ENCODE assay signal across 10 cellular contexts in the genomic region with DNA sequence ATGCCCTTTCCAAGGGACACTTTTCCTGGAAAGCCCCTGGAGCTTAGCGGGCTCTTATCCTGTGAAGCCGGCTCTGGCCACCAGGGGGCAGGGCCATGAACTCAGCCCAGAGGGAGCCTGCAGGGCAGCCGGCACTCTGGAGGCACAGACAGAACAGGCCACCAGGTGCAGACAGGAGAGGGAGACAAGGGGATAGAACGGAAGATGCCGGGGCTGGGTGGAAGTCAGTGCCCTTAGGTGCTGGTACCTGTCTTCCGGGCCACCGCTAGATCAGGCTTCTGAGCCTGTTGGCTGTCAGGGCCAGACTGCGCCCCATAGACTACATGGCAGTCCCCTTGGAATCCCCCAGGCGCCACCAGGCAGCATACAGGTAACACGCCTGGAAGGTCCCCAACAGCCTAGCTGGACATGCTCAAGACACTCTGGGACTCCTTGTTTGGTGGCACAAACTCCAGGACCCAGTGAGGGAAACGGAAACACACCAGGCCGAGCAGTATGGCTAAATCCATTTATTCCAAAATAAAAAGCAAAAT. TPM values are rescaled to one million over a fixed set of nuclear protein-coding genes. Genes with fewer than 3 reads are reported as not detected.
A peak's percentile ranks its signal among the peaks of the same experiment; 100 is the strongest.
DNase-seq lines count a peak whose midpoint lies in the region; ATAC-seq and TF ChIP-seq lines count a peak whose summit lies in the region.
"Not testable (repeated sequence)": the region's sequence is repeated elsewhere in the genome, so short reads cannot be mapped to it uniquely, and the experiment has no call there.
"Had no signal": no experiment of that assay in that cellular context is flagged by ENCODE, and none has a peak within 500 bp of the region (broad histone marks: within the 10 kb centered on the region; RNA-seq: fewer than 3 reads in every experiment).

No MANE protein-coding gene starts in this region.

- H2AFZ ChIP-seq in PC-3 (ENCODE audit: low read length); neural progenitor cell (replicated peaks): not testable (repeated sequence)

- not testable (repeated sequence) for H3K27me3 ChIP-seq in PC-3 (ENCODE audit: low read length); endodermal cell (ENCODE audit: control insufficient read depth, insufficient read depth, low read length, poor library complexity, severe bottlenecking); right lobe of liver; neural progenitor cell

- not testable (repeated sequence) for H3K9me2 ChIP-seq in PC-3 (replicated peaks; ENCODE audit: low read length)

- DNase-seq in PC-3; activated CD4-positive, alpha-beta T cell treated with anti-CD3 and anti-CD28 coated beads for 36 hours; activated naive CD8-positive, alpha-beta T cell treated with anti-CD3 and anti-CD28 coated beads, Interleukin-2, amount 10 ng/mL, durations not matched to agents 7 days and 5 days; endodermal cell; right lobe of liver; neural progenitor cell (ENCODE audit: low spot score): not testable (repeated sequence)
- DNase-seq in stimulated activated naive CD8-positive, alpha-beta T cell treated with anti-CD3 and anti-CD28 coated beads, Interleukin-15, amount 100 ng/mL, for 72 hours, result peak in 1 of 2 donors; percentile 5

- not testable (repeated sequence) for TF ChIP-seq POLR2A in right lobe of liver (IDR thresholded peaks at IDR 0.05)

- not testable (repeated sequence) for H3K27me3 Mint-ChIP-seq in activated CD4-positive, alpha-beta T cell treated with anti-CD3 and anti-CD28 coated beads for 36 hours; activated naive CD8-positive, alpha-beta T cell treated with anti-CD3 and anti-CD28 coated beads, Interleukin-2, amount 10 ng/mL, durations not matched to agents 7 days and 5 days; endodermal cell (ENCODE audit: insufficient read depth); neural progenitor cell (ENCODE audit: insufficient read depth, low read depth); stimulated activated naive CD8-positive, alpha-beta T cell treated with anti-CD3 and anti-CD28 coated beads, Interleukin-15, amount 100 ng/mL, for 72 hours

- TF ChIP-seq CTCF in PC-3 (conservative IDR thresholded peaks at IDR 0.05; ENCODE audit: low read depth, low read length), result not testable (repeated sequence)
- TF ChIP-seq CTCF in endodermal cell (conservative IDR thresholded peaks at IDR 0.05) (peak; percentile 44), right lobe of liver (IDR thresholded peaks at IDR 0.05) (peak in 1 of 4 donors; percentile 8), neural progenitor cell (IDR thresholded peaks at IDR 0.05) (peak; percentile 17)

- H3K9me3 Mint-ChIP-seq in activated CD4-positive, alpha-beta T cell treated with anti-CD3 and anti-CD28 coated beads for 36 hours (ENCODE audit: low read depth); activated naive CD8-positive, alpha-beta T cell treated with anti-CD3 and anti-CD28 coated beads, Interleukin-2, amount 10 ng/mL, durations not matched to agents 7 days and 5 days; endodermal cell; neural progenitor cell; stimulated activated naive CD8-positive, alpha-beta T cell treated with anti-CD3 and anti-CD28 coated beads, Interleukin-15, amount 100 ng/mL, for 72 hours: not testable (repeated sequence)

- POLR2A ChIA-PET in PC-3 (lab: Charles Lee; ENCODE audit: unreplicated experiment); activated CD4-positive, alpha-beta T cell treated with anti-CD3 and anti-CD28 coated beads for 36 hours (lab: Charles Lee); activated naive CD8-positive, alpha-beta T cell treated with anti-CD3 and anti-CD28 coated beads, Interleukin-2, amount 10 ng/mL, durations not matched to agents 7 days and 5 days (lab: Charles Lee): not testable (repeated sequence)

- H3K4me2 ChIP-seq in PC-3 (ENCODE audit: low read length); neural progenitor cell: not testable (repeated sequence)

- intact Hi-C loops in PC-3 (cut with micrococcal nuclease); activated CD4-positive, alpha-beta T cell treated with anti-CD3 and anti-CD28 coated beads for 36 hours (cut with DNase I, micrococcal nuclease); right lobe of liver (cut with DNase I): not testable (repeated sequence)

- WGBS in endodermal cell (ENCODE audit: insufficient coverage in 1 of 2, insufficient read length in 1 of 2), 2 experiments, result 17% methylated on average over 4 of the region's 12 CpGs; no CpG with 5 or more reads in 1 of the 2 experiments
- WGBS in right lobe of liver (ENCODE audit: insufficient coverage, low coverage, low lambda C conversion rate, missing lambda C conversion rate), result no CpG with 5 or more reads among the region's 12 CpGs

- CTCF ChIA-PET in PC-3 (lab: Charles Lee); activated CD4-positive, alpha-beta T cell treated with anti-CD3 and anti-CD28 coated beads for 36 hours (lab: Charles Lee): not testable (repeated sequence)

- not testable (repeated sequence) for H3K4me3 Mint-ChIP-seq in activated CD4-positive, alpha-beta T cell treated with anti-CD3 and anti-CD28 coated beads for 36 hours; activated naive CD8-positive, alpha-beta T cell treated with anti-CD3 and anti-CD28 coated beads, Interleukin-2, amount 10 ng/mL, durations not matched to agents 7 days and 5 days; endodermal cell; neural progenitor cell; stimulated activated naive CD8-positive, alpha-beta T cell treated with anti-CD3 and anti-CD28 coated beads, Interleukin-15, amount 100 ng/mL, for 72 hours

- not testable (repeated sequence) for H3K36me3 ChIP-seq in PC-3 (ENCODE audit: low read depth, low read length); endodermal cell (ENCODE audit: control insufficient read depth, insufficient read depth, low read length); right lobe of liver; neural progenitor cell

- not testable (repeated sequence) for H3K36me3 Mint-ChIP-seq in activated CD4-positive, alpha-beta T cell treated with anti-CD3 and anti-CD28 coated beads for 36 hours (ENCODE audit: low read depth); activated naive CD8-positive, alpha-beta T cell treated with anti-CD3 and anti-CD28 coated beads, Interleukin-2, amount 10 ng/mL, durations not matched to agents 7 days and 5 days; endodermal cell (ENCODE audit: low read depth); neural progenitor cell

- H3K79me2 ChIP-seq in PC-3 (ENCODE audit: low read length); neural progenitor cell (ENCODE audit: low read depth): not testable (repeated sequence)

- peak; percentile 42 for ATAC-seq in GM19351 (IDR thresholded peaks at IDR 0.05; ENCODE audit: unreplicated experiment)
- ATAC-seq in PC-3, result peak; percentile 81
- ATAC-seq in activated CD4-positive, alpha-beta T cell treated with anti-CD3 and anti-CD28 coated beads for 36 hours, result peak; percentile 78
- ATAC-seq in activated naive CD8-positive, alpha-beta T cell treated with anti-CD3 and anti-CD28 coated beads, Interleukin-2, amount 10 ng/mL, durations not matched to agents 7 days and 5 days (ENCODE audit: low read depth), result peak; percentile 86
- peak; percentile 63 to 70 (median 66) for ATAC-seq in right lobe of liver
- ATAC-seq in stimulated activated naive CD8-positive, alpha-beta T cell treated with anti-CD3 and anti-CD28 coated beads, Interleukin-15, amount 100 ng/mL, for 72 hours, result peak; percentile 85

- H3K4me1 ChIP-seq in PC-3 (ENCODE audit: insufficient read depth, low read length); endodermal cell (ENCODE audit: control insufficient read depth, insufficient read depth, low read length); right lobe of liver; neural progenitor cell: not testable (repeated sequence)

- not testable (repeated sequence) for H3K27ac ChIP-seq in PC-3 (ENCODE audit: low read length); endodermal cell (ENCODE audit: low read depth, low read length); right lobe of liver; neural progenitor cell

- BruUV-seq in PC-3 (replicated peaks; lab: Mats Ljungman, UMichigan), result not testable (repeated sequence)

- not testable (repeated sequence) for H3K9me3 ChIP-seq in PC-3 (ENCODE audit: low read length); endodermal cell (ENCODE audit: control insufficient read depth, low read length); right lobe of liver; neural progenitor cell (ENCODE audit: low read depth)

- not testable (repeated sequence) for H3K27ac Mint-ChIP-seq in activated CD4-positive, alpha-beta T cell treated with anti-CD3 and anti-CD28 coated beads for 36 hours; activated naive CD8-positive, alpha-beta T cell treated with anti-CD3 and anti-CD28 coated beads, Interleukin-2, amount 10 ng/mL, durations not matched to agents 7 days and 5 days; endodermal cell; neural progenitor cell; stimulated activated naive CD8-positive, alpha-beta T cell treated with anti-CD3 and anti-CD28 coated beads, Interleukin-15, amount 100 ng/mL, for 72 hours

- not testable (repeated sequence) for H3K4me1 Mint-ChIP-seq in activated CD4-positive, alpha-beta T cell treated with anti-CD3 and anti-CD28 coated beads for 36 hours; activated naive CD8-positive, alpha-beta T cell treated with anti-CD3 and anti-CD28 coated beads, Interleukin-2, amount 10 ng/mL, durations not matched to agents 7 days and 5 days; endodermal cell; neural progenitor cell; stimulated activated naive CD8-positive, alpha-beta T cell treated with anti-CD3 and anti-CD28 coated beads, Interleukin-15, amount 100 ng/mL, for 72 hours

- H3F3A ChIP-seq in PC-3 (ENCODE audit: low read length, unreplicated experiment); neural progenitor cell (ENCODE audit: low read depth): not testable (repeated sequence)

- H3K9ac ChIP-seq in PC-3 (ENCODE audit: low read length); endodermal cell (ENCODE audit: extremely low read depth, low read length, poor library complexity, severe bottlenecking); neural progenitor cell: not testable (repeated sequence)

- not testable (repeated sequence) for H3K4me3 ChIP-seq in PC-3 (ENCODE audit: low read length); endodermal cell (ENCODE audit: low read length); right lobe of liver; neural progenitor cell

- H4K20me1 ChIP-seq in PC-3 (ENCODE audit: low read length); neural progenitor cell (ENCODE audit: low read depth): not testable (repeated sequence)

RNA-seq across cellular contexts. Expression of gene GOLGA8O, which starts 14.9 kb away (rescaled TPM):
- total RNA-seq in PC-3 (2014; rRNA removed) (0.47 TPM in 1 of 2 replicates, not detected in the other), endodermal cell (1 to 10 TPM in 1 of 2 donors, not detected in 1; 1.0 TPM), right lobe of liver (1 to 10 TPM in 2 of 6 experiments, under 1 TPM in 2, not detected in 2; 0.51 to 1.4 (median 1.1) TPM), neural progenitor cell (ENCODE audit: low replicate concordance) (not detected in 2 replicates)
- 1 to 10 TPM; 1.0 to 1.3 TPM for total RNA-seq in activated CD4-positive, alpha-beta T cell treated with anti-CD3 and anti-CD28 coated beads for 36 hours
- total RNA-seq in activated naive CD8-positive, alpha-beta T cell treated with anti-CD3 and anti-CD28 coated beads, Interleukin-2, amount 10 ng/mL, durations not matched to agents 7 days and 5 days, result 10 to 100 TPM; 13.9 to 16.6 TPM
- 0.14 TPM for polyA plus RNA-seq in endodermal cell (2013, experiment 1 of 2)
- not detected for polyA plus RNA-seq in endodermal cell (2013, experiment 2 of 2)
- total RNA-seq: CD8-positive, alpha-beta memory T cell had no signal

RNA-seq across cellular contexts. Expression of gene GOLGA8K, which starts 37.4 kb away (rescaled TPM):
- total RNA-seq in PC-3 (2014; rRNA removed) (1.2 TPM in 1 of 2 replicates, not detected in the other), endodermal cell (under 1 TPM; 0.20 to 0.91 TPM), right lobe of liver (under 1 TPM in 4 of 6 experiments, not detected in 2; 0.24 to 0.95 (median 0.43) TPM), neural progenitor cell (ENCODE audit: low replicate concordance) (not detected in 2 replicates)
- total RNA-seq in activated CD4-positive, alpha-beta T cell treated with anti-CD3 and anti-CD28 coated beads for 36 hours, result under 1 TPM; 0.25 to 0.63 TPM
- 1 to 10 TPM; 2.0 to 4.0 TPM for total RNA-seq in activated naive CD8-positive, alpha-beta T cell treated with anti-CD3 and anti-CD28 coated beads, Interleukin-2, amount 10 ng/mL, durations not matched to agents 7 days and 5 days
- 0.36 TPM for polyA plus RNA-seq in endodermal cell (2013, experiment 1 of 2)
- not detected for polyA plus RNA-seq in endodermal cell (2013, experiment 2 of 2)
- total RNA-seq: M059J had no signal
- polyA plus RNA-seq: CD8-positive, alpha-beta memory T cell had no signal

Comparison
In these comparisons a context has a peak if more than half of its experiments do, and no peak if none do; other contexts are left out.
1. RNA of gene GOLGA8O, which starts 14.9 kb away (total RNA-seq): 13.9 to 16.6 TPM in activated naive CD8-positive, alpha-beta T cell treated with anti-CD3 and anti-CD28 coated beads, Interleukin-2, amount 10 ng/mL, durations not matched to agents 7 days and 5 days; 1.0 to 1.3 TPM in activated CD4-positive, alpha-beta T cell treated with anti-CD3 and anti-CD28 coated beads for 36 hours, 1.0 TPM in endodermal cell, 0.51 to 1.4 TPM in right lobe of liver, 0.47 TPM in PC-3 and not detected in neural progenitor cell; every median in the first group is over 4 times any median in the second.
2. Peak in every context shown above with its lines, with median percentiles within 50 percentile points of each other: ATAC-seq.